In the genomic region with DNA sequence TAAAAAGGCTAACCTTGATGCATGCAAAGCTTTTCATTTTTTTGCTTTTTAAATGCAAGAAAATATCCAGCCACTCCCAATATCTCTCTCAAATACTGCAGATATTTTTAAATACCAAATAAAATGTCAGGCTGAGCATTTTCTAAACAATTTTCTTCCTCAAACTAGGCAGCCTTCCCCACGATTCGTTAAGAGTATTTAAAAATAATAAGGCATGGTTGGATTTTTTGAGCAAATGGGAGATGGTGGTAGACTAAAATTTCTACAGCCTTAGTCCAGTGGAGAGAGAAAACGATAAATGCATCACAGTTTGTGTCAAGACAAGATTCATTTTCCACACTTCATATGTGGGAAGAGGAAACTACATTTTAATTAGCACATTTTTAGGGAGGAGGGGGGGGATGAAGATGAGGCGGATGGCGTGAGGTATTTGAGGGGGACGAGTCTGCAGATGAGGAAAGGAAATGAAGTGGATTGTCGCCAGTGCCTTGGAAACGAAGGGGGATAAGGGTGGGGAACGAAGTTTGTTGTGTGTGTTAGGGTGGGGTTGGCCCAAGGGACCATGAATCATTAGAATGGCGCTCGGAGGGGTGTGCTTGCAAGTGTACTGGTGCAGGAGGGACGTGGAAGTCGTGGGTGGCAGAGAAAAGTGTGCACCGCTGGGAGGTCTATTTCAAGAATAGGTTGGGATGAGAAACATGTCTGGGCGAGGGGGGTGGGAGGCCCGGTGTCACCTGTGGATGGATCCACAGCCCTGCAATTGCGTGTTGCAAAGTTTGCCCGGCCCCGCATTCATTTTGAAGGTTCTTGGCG, we compare ENCODE assay signal across 8 cellular contexts. TPM values are rescaled to one million over a fixed set of nuclear protein-coding genes. Genes with fewer than 3 reads are reported as not detected.
DNase-seq lines count a peak whose midpoint lies in the region; ATAC-seq and TF ChIP-seq lines count a peak whose summit lies in the region.

No MANE protein-coding gene starts in this region.

- peak overlapping the region in 1 of 9 donors; percentile 40 for H3K27ac Mint-ChIP-seq in naive thymus-derived CD4-positive, alpha-beta T cell

- WGBS in esophagus squamous epithelium, 2 donors = 12 to 20% methylated on average over 20 of the region's 20 CpGs

- TF ChIP-seq POLR2A in esophagus squamous epithelium (IDR thresholded peaks at IDR 0.05) = no peak

- intact Hi-C loops in esophagus squamous epithelium (cut with DNase I) = loop anchor here (10.0 kb wide), 1 partner anchor 112 kb away; no protein-coding TSS in a partner anchor
- intact Hi-C loops in naive thymus-derived CD4-positive, alpha-beta T cell (cut with micrococcal nuclease) = loop anchor here (1.0 to 10.0 kb wide), 12 partner anchors 14 to 856 kb away; a partner anchor contains a TSS

- H3K9me3 Mint-ChIP-seq in naive thymus-derived CD4-positive, alpha-beta T cell = no peaks in the 10 kb centered on the region

- H3K36me3 Mint-ChIP-seq in naive thymus-derived CD4-positive, alpha-beta T cell = peaks cover 0 to 4% (median 0%) of the 10 kb centered on the region in 5 donors

- no peaks in the 10 kb centered on the region for H3K27me3 ChIP-seq in esophagus squamous epithelium
- no peaks in the 10 kb centered on the region for H3K27me3 ChIP-seq in naive thymus-derived CD4-positive, alpha-beta T cell (ENCODE audit: control insufficient read depth in 2 of 2, insufficient read depth in 2 of 2, low read length in 2 of 2)

- H3K36me3 ChIP-seq in esophagus squamous epithelium = no peaks in the 10 kb centered on the region
- H3K36me3 ChIP-seq in naive thymus-derived CD4-positive, alpha-beta T cell (ENCODE audit: control insufficient read depth in 2 of 3, insufficient read depth in 3 of 3, low read length in 3 of 3) = peaks cover 0 to 17% (median 0%) of the 10 kb centered on the region in 3 experiments

- H3K4me1 Mint-ChIP-seq in naive thymus-derived CD4-positive, alpha-beta T cell = peaks cover 18 to 41% (median 31%) of the 10 kb centered on the region in 7 donors

- H3K27me3 Mint-ChIP-seq in naive thymus-derived CD4-positive, alpha-beta T cell = peaks cover 0 to 8% (median 0%) of the 10 kb centered on the region in 5 donors

- no peak for TF ChIP-seq CTCF in GM12865 (IDR thresholded peaks at IDR 0.05; ENCODE audit: insufficient read depth, low read depth, low read length, missing control alignments)
- TF ChIP-seq CTCF in RWPE1 (conservative IDR thresholded peaks at IDR 0.05; ENCODE audit: low read depth) = no peak
- TF ChIP-seq CTCF in esophagus squamous epithelium (IDR thresholded peaks at IDR 0.05) = no peak

- H3K4me3 ChIP-seq in GM12865 (ENCODE audit: low read depth, low read length) (peak overlapping the region; percentile 73), esophagus squamous epithelium (peak overlapping the region; percentile 86 to 96 (median 90))
- peak overlapping the region; percentile 66 for H3K4me3 ChIP-seq in naive thymus-derived CD4-positive, alpha-beta T cell (ENCODE audit: low read length)

- H3K4me3 Mint-ChIP-seq in naive thymus-derived CD4-positive, alpha-beta T cell = no peak overlapping the region

- POLR2A ChIA-PET in RWPE1 (lab: Yijun Ruan, JAX; ENCODE audit: low non-redundant PET) = no interaction called here
- POLR2A ChIA-PET in naive thymus-derived CD4-positive, alpha-beta T cell (lab: Charles Lee) = interaction anchor here (0.6 to 1.4 kb wide), 13 partner anchors 8 to 114 kb away, joined by 3 to 8 read pairs (median 3); no protein-coding TSS in a partner anchor

- CTCF ChIA-PET in RWPE1 (lab: Yijun Ruan, JAX) = interaction anchor here (0.7 to 1.5 kb wide), 3 partner anchors 69 to 215 kb away, joined by 3 to 6 read pairs (median 4); no protein-coding TSS in a partner anchor
- CTCF ChIA-PET in naive thymus-derived CD4-positive, alpha-beta T cell (lab: Charles Lee) = interaction anchor here (1.3 kb wide), 1 partner anchor 24 kb away, joined by 4 read pairs; no protein-coding TSS in a partner anchor

- H3K27ac ChIP-seq in RWPE1 (peak overlapping the region; percentile 62), esophagus squamous epithelium (peak overlapping the region; percentile 85 to 95 (median 94))
- H3K27ac ChIP-seq in naive thymus-derived CD4-positive, alpha-beta T cell (ENCODE audit: low read depth, low read length) = peak overlapping the region; percentile 88

- DNase-seq in GM12865 (ENCODE audit: low read depth) (no peak), RWPE1 (ENCODE audit: low spot score) (peak; percentile 30), esophagus squamous epithelium (lab: John Stamatoyannopoulos, UW) (no peak), T-helper 1 cell (no peak), NCI-H2196 (lab: John Stamatoyannopoulos, UW; ENCODE audit: unreplicated experiment) (no peak), HUDEP-2 (lab: John Stamatoyannopoulos, UW; ENCODE audit: unreplicated experiment in 76 of 76) (no peak), NCI-H2171 (lab: John Stamatoyannopoulos, UW) (no peak)
- peak in 1 of 9 donors; percentile 35 for DNase-seq in naive thymus-derived CD4-positive, alpha-beta T cell

- no peak for ATAC-seq in naive thymus-derived CD4-positive, alpha-beta T cell

- peaks cover 13 to 84% (median 21%) of the 10 kb centered on the region in 3 donors for H3K4me1 ChIP-seq in esophagus squamous epithelium
- H3K4me1 ChIP-seq in naive thymus-derived CD4-positive, alpha-beta T cell (ENCODE audit: control insufficient read depth in 2 of 2, insufficient read depth in 2 of 2, low read length in 2 of 2) = peaks cover 19 to 24% of the 10 kb centered on the region in 2 donors

- H3K9me3 ChIP-seq in esophagus squamous epithelium = no peaks in the 10 kb centered on the region
- H3K9me3 ChIP-seq in naive thymus-derived CD4-positive, alpha-beta T cell (ENCODE audit: control insufficient read depth in 2 of 3, low read length in 3 of 3) = no peaks in the 10 kb centered on the region

RNA-seq across cellular contexts. Expression of a gene that starts 1.2 kb away (rescaled TPM):
- total RNA-seq in esophagus squamous epithelium = 100 to 1,000 TPM in 3 of 4 donors, 10 to 100 TPM in 1; 52.5 to 214 (median 145) TPM
- total RNA-seq in naive thymus-derived CD4-positive, alpha-beta T cell = 100 to 1,000 TPM; 281 to 463 (median 342) TPM
- 100 to 1,000 TPM; 502 to 535 TPM for polyA plus RNA-seq in naive thymus-derived CD4-positive, alpha-beta T cell
